Comparison of ENCODE assay signal across 8 cellular contexts in the genomic region with DNA sequence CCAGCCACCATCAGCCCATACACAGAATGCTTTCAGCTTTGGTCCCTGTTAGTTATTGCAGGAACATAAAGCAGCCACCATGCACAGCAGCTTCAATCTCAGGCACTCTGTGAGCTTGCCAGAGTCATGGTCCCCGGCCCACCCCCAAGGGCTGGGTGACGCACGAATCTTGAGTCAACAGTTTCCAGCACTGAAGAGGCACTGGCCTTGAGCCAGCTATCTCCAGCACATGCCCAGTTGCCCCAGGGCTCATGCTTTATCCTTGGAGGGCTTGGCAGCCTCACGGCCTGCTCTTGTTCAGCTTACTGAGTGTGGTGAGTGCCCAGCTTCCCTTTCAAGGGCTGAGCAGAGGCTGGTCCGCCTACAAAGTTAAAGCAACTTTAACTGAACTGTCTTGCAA.
DNase-seq lines count a peak whose midpoint lies in the region; TF ChIP-seq lines count a peak whose summit lies in the region.

No MANE protein-coding gene starts in this region.

- H3K4me2 ChIP-seq in Karpas-422 (ENCODE audit: low read depth, low read length, poor library complexity, severe bottlenecking): no peak overlapping the region

- 34% methylated on average over 5 of the region's 5 CpGs; no CpG with 5 or more reads in 1 of the 2 donors for WGBS in transverse colon (ENCODE audit: low coverage in 1 of 2), 2 donors

- peaks cover 9% of the 10 kb centered on the region for H3K27me3 ChIP-seq in adipocyte (replicated peaks; ENCODE audit: control insufficient read depth, insufficient read depth, low read length)
- H3K27me3 ChIP-seq in transverse colon: no peaks in the 10 kb centered on the region
- H3K27me3 ChIP-seq in Karpas-422 (ENCODE audit: low read length): no peaks in the 10 kb centered on the region

- no peak overlapping the region for H3K4me3 ChIP-seq in adipocyte (ENCODE audit: low read length)
- H3K4me3 ChIP-seq in transverse colon: no peak overlapping the region
- H3K4me3 ChIP-seq in Karpas-422 (ENCODE audit: low read length): no peak overlapping the region

- TF ChIP-seq CTCF in transverse colon (IDR thresholded peaks at IDR 0.05): no peak

- H3K9me2 ChIP-seq in Karpas-422 (replicated peaks; ENCODE audit: insufficient read depth, low read length): no peaks in the 10 kb centered on the region

- DNase-seq in DMS 273 (lab: John Stamatoyannopoulos, UW; ENCODE audit: unreplicated experiment): peak; percentile 37
- DNase-seq in DMS 273 treated with DMSO at 0.1 percent for 48 hours (lab: John Stamatoyannopoulos, UW): no peak
- peak; percentile 69 for DNase-seq in adipocyte (ENCODE audit: low read depth)
- DNase-seq in hippocampal formation (lab: John Stamatoyannopoulos, UW): peak; percentile 45 to 59
- peak; percentile 66 for DNase-seq in transverse colon
- no peak for DNase-seq in GM03348 (ENCODE audit: low spot score)
- no peak for DNase-seq in Karpas-422
- DNase-seq in cortex of kidney (lab: John Stamatoyannopoulos, UW): no peak

- in situ Hi-C loops in transverse colon (cut with MboI; ENCODE audit: low pct_ligation_motif_present in 1 of 4, low pct_unique_long_range_greater_than_20kb in 1 of 4, low sequenced_read_pairs in 3 of 4): no loop called here

- H3K79me2 ChIP-seq in Karpas-422 (ENCODE audit: low read length): no peaks in the 10 kb centered on the region

- intact Hi-C loops in transverse colon (cut with DNase I; ENCODE audit: low total_unique reads): loop anchor here (1.0 kb wide), 1 partner anchor 335 kb away; the partner anchor contains the start of gene RHOU

- H3K9ac ChIP-seq in adipocyte (ENCODE audit: low read length) (no peak overlapping the region), Karpas-422 (ENCODE audit: low read length) (no peak overlapping the region)

- no peaks in the 10 kb centered on the region for H3K9me3 ChIP-seq in adipocyte (ENCODE audit: control insufficient read depth, low read length)
- no peaks in the 10 kb centered on the region for H3K9me3 ChIP-seq in transverse colon
- no peaks in the 10 kb centered on the region for H3K9me3 ChIP-seq in Karpas-422 (ENCODE audit: low read length)

- H3K4me1 ChIP-seq in adipocyte (ENCODE audit: control insufficient read depth, insufficient read depth, low read length): peaks cover 11% of the 10 kb centered on the region
- H3K4me1 ChIP-seq in transverse colon: peaks cover 0 to 27% (median 5%) of the 10 kb centered on the region in 4 donors
- H3K4me1 ChIP-seq in Karpas-422 (ENCODE audit: low read length): no peaks in the 10 kb centered on the region

- TF ChIP-seq POLR2A in transverse colon (IDR thresholded peaks at IDR 0.05): no peak

- H4K20me1 ChIP-seq in Karpas-422 (ENCODE audit: insufficient read depth, low read depth, low read length): no peaks in the 10 kb centered on the region

- TF ChIP-seq EP300 in transverse colon (IDR thresholded peaks at IDR 0.05; ENCODE audit: low read depth): peak; percentile 81

- H2AFZ ChIP-seq in Karpas-422 (ENCODE audit: low read length): no peak overlapping the region

- H3K27ac ChIP-seq in transverse colon: peak overlapping the region; percentile 7 to 65 (median 50)
- no peak overlapping the region for H3K27ac ChIP-seq in Karpas-422 (ENCODE audit: low read length)

- H3K36me3 ChIP-seq in adipocyte (ENCODE audit: control insufficient read depth, insufficient read depth, low read length, severe bottlenecking) (no peaks in the 10 kb centered on the region), transverse colon (no peaks in the 10 kb centered on the region), Karpas-422 (ENCODE audit: insufficient read depth, low read length) (no peaks in the 10 kb centered on the region)

Comparison
In these comparisons a context has a peak if more than half of its experiments do, and no peak if none do; other contexts are left out.
1. DNase-seq: peak in DMS 273 (single experiment), adipocyte (single experiment), hippocampal formation (2 of 2) and transverse colon (single experiment); none in DMS 273 treated with DMSO at 0.1 percent for 48 hours (single experiment), GM03348 (single experiment), Karpas-422 (single experiment) and cortex of kidney (single experiment).